13 cellular contexts compared by ENCODE assay signal in genomic region chr3:58494107-58494506, GRCh38. TPM values are rescaled to one million over a fixed set of nuclear protein-coding genes. Genes with fewer than 3 reads are reported as not detected.
DNase-seq lines count a peak whose midpoint lies in the region; ATAC-seq and TF ChIP-seq lines count a peak whose summit lies in the region.
"Had no signal": no experiment of that assay in that cellular context is flagged by ENCODE, and none has a peak within 500 bp of the region (broad histone marks: within the 10 kb centered on the region; RNA-seq: fewer than 3 reads in every experiment).

No MANE protein-coding gene starts in this region.

- no peak for TF ChIP-seq CTCF in A673 (conservative IDR thresholded peaks at IDR 0.05; ENCODE audit: low read depth, low read length)
- no peak for TF ChIP-seq CTCF in WTC11 (IDR thresholded peaks at IDR 0.05)
- no peak for TF ChIP-seq CTCF in liver (IDR thresholded peaks at IDR 0.05; ENCODE audit: low read depth, low read length, missing input control)
- no peak for TF ChIP-seq CTCF in body of pancreas (IDR thresholded peaks at IDR 0.05)

- H3K9me2 ChIP-seq in GM23248 (ENCODE audit: insufficient read depth) = no peaks in the 10 kb centered on the region

- 39% methylated on average over 3 of the region's 3 CpGs for WGBS in liver
- WGBS in GM23248 (ENCODE audit: low coverage in 1 of 2, low lambda C conversion rate in 2 of 2, missing lambda C conversion rate in 2 of 2), 2 experiments = 78 to 85% methylated on average over 3 of the region's 3 CpGs
- WGBS in body of pancreas, 2 donors = 64 to 71% methylated on average over 3 of the region's 3 CpGs

- H3K9ac ChIP-seq in ES-I3 (ENCODE audit: low read depth, low read length) = peak overlapping the region; percentile 29
- H3K9ac ChIP-seq in liver (ENCODE audit: low read depth in 1 of 2, low read length in 2 of 2) = peak overlapping the region in 1 of 2 donors; percentile 89
- no peak overlapping the region for H3K9ac ChIP-seq in GM23248

- H3K4me3 ChIP-seq in A673 (ENCODE audit: low read depth, low read length, poor library complexity, severe bottlenecking) = peak overlapping the region; percentile 74
- no peak overlapping the region for H3K4me3 ChIP-seq in liver (ENCODE audit: low read depth in 1 of 3, low read length in 3 of 3)
- H3K4me3 ChIP-seq in GM23248 = no peak overlapping the region
- no peak overlapping the region for H3K4me3 ChIP-seq in body of pancreas

- H3K4me1 Mint-ChIP-seq in WTC11 = peaks cover 64% of the 10 kb centered on the region

- no peaks in the 10 kb centered on the region for H3K9me3 ChIP-seq in A673 (ENCODE audit: low read depth, low read length, poor library complexity, severe bottlenecking)
- H3K9me3 ChIP-seq in ES-I3 (ENCODE audit: control insufficient read depth, insufficient read depth, low read length) = no peaks in the 10 kb centered on the region
- H3K9me3 ChIP-seq in liver (ENCODE audit: control insufficient read depth in 4 of 4, low read length in 3 of 4) = no peaks in the 10 kb centered on the region
- H3K9me3 ChIP-seq in GM23248 (ENCODE audit: low read depth) = no peaks in the 10 kb centered on the region
- H3K9me3 ChIP-seq in body of pancreas = no peaks in the 10 kb centered on the region
- H3K9me3 ChIP-seq: uterus had no signal

- H3K27ac Mint-ChIP-seq in WTC11 = no peak overlapping the region
- H3K27ac Mint-ChIP-seq: activated naive CD4-positive, alpha-beta T cell treated with anti-CD3 and anti-CD28 coated beads for 36 hours; CD14-positive monocyte had no signal

- peak; percentile 43 to 53 for TF ChIP-seq RAD21 in liver (IDR thresholded peaks at IDR 0.05)

- H3K4me1 ChIP-seq in A673 (ENCODE audit: insufficient read depth, low read length, poor library complexity, severe bottlenecking) (peaks cover 26% of the 10 kb centered on the region), ES-I3 (ENCODE audit: insufficient read depth, low read length) (peaks cover 38% of the 10 kb centered on the region), liver (ENCODE audit: control insufficient read depth in 4 of 4, insufficient read depth in 4 of 4, low read length in 3 of 4) (peaks cover 0 to 54% (median 41%) of the 10 kb centered on the region in 4 donors), GM23248 (ENCODE audit: insufficient read depth) (peaks cover 49% of the 10 kb centered on the region), body of pancreas (peaks cover 25% of the 10 kb centered on the region)

- peaks cover 54% of the 10 kb centered on the region for H3F3A ChIP-seq in GM23248 (ENCODE audit: insufficient read depth)

- TF ChIP-seq POLR2A in body of pancreas (IDR thresholded peaks at IDR 0.05) = no peak

- BruUV-seq in A673 (replicated peaks; lab: Mats Ljungman, UMichigan) = no TSS peak

- POLR2A ChIA-PET in A673 (lab: Charles Lee; ENCODE audit: low non-redundant PET) (no interaction called here), WTC11 (lab: Charles Lee) (no interaction called here)

- H3K4me3 Mint-ChIP-seq in WTC11 = peak overlapping the region; percentile 89

- peak overlapping the region; percentile 19 for H3K27ac ChIP-seq in A673 (ENCODE audit: low read depth, low read length, poor library complexity, severe bottlenecking)
- H3K27ac ChIP-seq in liver (ENCODE audit: low read depth in 1 of 2, low read length in 2 of 2) = peak overlapping the region in 1 of 2 donors; percentile 38
- H3K27ac ChIP-seq in GM23248 = no peak overlapping the region
- H3K27ac ChIP-seq in body of pancreas = no peak overlapping the region
- H3K27ac ChIP-seq: uterus had no signal

- ATAC-seq in WTC11 = no peak
- no peak for ATAC-seq in body of pancreas

- H3K27me3 Mint-ChIP-seq in WTC11 (ENCODE audit: low read depth) = no peaks in the 10 kb centered on the region; the same call in 1 of the 2 replicates

- H3K36me3 Mint-ChIP-seq in WTC11 = peaks cover 2% of the 10 kb centered on the region

- H3K27me3 ChIP-seq in A673 (replicated peaks; ENCODE audit: insufficient read depth, low read depth, low read length, poor library complexity) (no peaks in the 10 kb centered on the region), liver (ENCODE audit: control insufficient read depth in 4 of 4, insufficient read depth in 4 of 4, low read length in 3 of 4) (no peaks in the 10 kb centered on the region), GM23248 (replicated peaks; ENCODE audit: insufficient read depth) (no peaks in the 10 kb centered on the region), body of pancreas (no peaks in the 10 kb centered on the region)
- H3K27me3 ChIP-seq: uterus had no signal

- no peaks in the 10 kb centered on the region for H3K9me3 Mint-ChIP-seq in WTC11
- H3K9me3 Mint-ChIP-seq: activated naive CD4-positive, alpha-beta T cell treated with anti-CD3 and anti-CD28 coated beads for 36 hours; CD14-positive monocyte had no signal

- H3K36me3 ChIP-seq in A673 (ENCODE audit: insufficient read depth, low read length, poor library complexity, severe bottlenecking) (no peaks in the 10 kb centered on the region), ES-I3 (ENCODE audit: insufficient read depth, low read length) (no peaks in the 10 kb centered on the region), liver (ENCODE audit: control insufficient read depth in 4 of 4, insufficient read depth in 3 of 4, low read depth in 1 of 4, low read length in 3 of 4) (no peaks in the 10 kb centered on the region), GM23248 (ENCODE audit: low read depth) (no peaks in the 10 kb centered on the region), body of pancreas (replicated peaks in 1 of 2; ENCODE audit: insufficient read depth in 1 of 2, low read depth in 2 of 2) (no peaks in the 10 kb centered on the region)
- H3K36me3 ChIP-seq: uterus had no signal

- no peak overlapping the region for H2AFZ ChIP-seq in GM23248

- H3K4me2 ChIP-seq in GM23248 (ENCODE audit: unreplicated experiment) = no peak overlapping the region

- intact Hi-C loops in A673 (cut with micrococcal nuclease; ENCODE audit: unreplicated experiment) (loop anchor here (5.0 kb wide), 1 partner anchor 33 kb away; no protein-coding TSS in a partner anchor), body of pancreas (cut with DNase I) (no loop called here)

- H3K79me2 ChIP-seq in GM23248 (ENCODE audit: insufficient read depth) = peaks cover 64% of the 10 kb centered on the region

- peaks cover 4% of the 10 kb centered on the region for H4K20me1 ChIP-seq in GM23248 (ENCODE audit: insufficient read depth)

- DNase-seq in A673 (ENCODE audit: low spot score) (no peak), WTC11 (ENCODE audit: low spot score) (no peak), pons (ENCODE audit: low spot score) (no peak), GM23248 (no peak), body of pancreas (no peak)
- no peak for DNase-seq in stimulated activated naive CD4-positive, alpha-beta T cell treated with Interleukin-2 at 50 U/mL for 16 hours (lab: John Stamatoyannopoulos, UW)
- DNase-seq: activated naive CD4-positive, alpha-beta T cell treated with anti-CD3 and anti-CD28 coated beads for 36 hours; effector CD8-positive, alpha-beta T cell; NCI-H1694; uterus had no signal

- CTCF ChIA-PET in A673 (lab: Charles Lee) (no interaction called here), WTC11 (lab: Charles Lee) (interaction anchor here (1.1 to 1.7 kb wide), 2 partner anchors 30 to 327 kb away, joined by 4 to 5 read pairs; no protein-coding TSS in a partner anchor)

- in situ Hi-C loops in GM23248 (cut with MboI) = no loop called here

TF ChIP-seq in WTC11, 78 proteins besides CTCF, POLR2A, EP300 and RAD21:
- no peak for TF ChIP-seq E2F4 (CRISPR knock-in tag; IDR thresholded peaks at IDR 0.05; ENCODE audit: borderline replicate concordance, low read depth)

TF ChIP-seq in liver, 16 proteins besides CTCF, POLR2A, EP300 and RAD21 (continues in another document):
- TF ChIP-seq EGR1 (IDR thresholded peaks at IDR 0.05; ENCODE audit: low read depth in 2 of 2) (no peak), NR2F2 (IDR thresholded peaks at IDR 0.05) (no peak), ATF3 (IDR thresholded peaks at IDR 0.05) (no peak), ZBTB33 (IDR thresholded peaks at IDR 0.05) (no peak), GABPA (IDR thresholded peaks at IDR 0.05 in 1 of 2, conservative IDR thresholded peaks at IDR 0.05 in 1 of 2) (no peak), HNF4A (conservative IDR thresholded peaks at IDR 0.05) (no peak)

RNA-seq across cellular contexts. Expression of gene KCTD6, which starts 2.2 kb away (rescaled TPM):
- 14.2 and 14.3 TPM in 2 replicates for total RNA-seq in A673 (2021)
- 15.2 to 16.4 TPM (median 15.5 TPM) in 3 replicates for total RNA-seq in WTC11 (2021)
- 10 to 100 TPM; 10.7 to 13.8 TPM for total RNA-seq in liver
- polyA plus RNA-seq in liver = 10 to 100 TPM in 1 of 2 donors, 1 to 10 TPM in 1; 6.5 to 10.0 TPM
- total RNA-seq in GM23248 (2014; rRNA removed; shearing (Covaris generic)) = 12.3 and 13.7 TPM in 2 replicates
- polyA plus RNA-seq in GM23248 (2016; fragmentation: Nextera tagmentation; extraction: Ambion mirVana) = 12.8 and 15.7 TPM in 2 replicates
- total RNA-seq in body of pancreas = 10 to 100 TPM in 1 of 2 donors, 1 to 10 TPM in 1; 1.3 to 13.0 TPM

RNA-seq across cellular contexts. Expression of gene ACOX2, which starts 42.9 kb away (rescaled TPM):
- total RNA-seq in A673 (2021) = 5.4 and 7.2 TPM in 2 replicates
- 1.1 to 1.8 TPM (median 1.1 TPM) in 3 replicates for total RNA-seq in WTC11 (2021)
- 100 to 1,000 TPM in 1 of 2 donors, 10 to 100 TPM in 1; 74.3 to 179 TPM for total RNA-seq in liver
- polyA plus RNA-seq in liver = 100 to 1,000 TPM; 104 to 214 TPM
- 7.5 and 9.7 TPM in 2 replicates for total RNA-seq in GM23248 (2014; rRNA removed; shearing (Covaris generic))
- polyA plus RNA-seq in GM23248 (2016; fragmentation: Nextera tagmentation; extraction: Ambion mirVana) = 19.9 and 23.6 TPM in 2 replicates
- total RNA-seq in body of pancreas = 1 to 10 TPM; 2.3 to 5.9 TPM
- total RNA-seq: activated naive CD4-positive, alpha-beta T cell treated with anti-CD3 and anti-CD28 coated beads for 36 hours had no signal
